ENCODE assay signal across 30 cellular contexts in genomic region chr5:36481721-36482120, GRCh38.
"Had no signal": no experiment of that assay in that cellular context is flagged by ENCODE, and none has a peak within 500 bp of the region (broad histone marks: within the 10 kb centered on the region; RNA-seq: fewer than 3 reads in every experiment).

No MANE protein-coding gene starts in this region.

- H3K4me3 Mint-ChIP-seq: naive thymus-derived CD4-positive, alpha-beta T cell; natural killer cell; nephron; neural progenitor cell; stimulated activated naive B cell treated with anti-CD40 and anti-IgM and Interleukin-4, amounts not matched to agents 10 μg/mL and 1 μg/mL and 100 μg/mL, for 72 hours; stimulated activated naive CD8-positive, alpha-beta T cell treated with anti-CD3 and anti-CD28 coated beads, Interleukin-15, Interleukin-2, amounts not matched to agents 100 ng/mL and 50 ng/mL, for 24 hours had no signal

- H3K4me1 ChIP-seq: neural progenitor cell, parathyroid adenoma, psoas muscle, spleen, stomach, thyroid gland, upper lobe of left lung, uterus had no signal

- H3K27me3 ChIP-seq: neural progenitor cell, ovary, spleen, stomach, thyroid gland, tibial nerve, upper lobe of left lung, uterus had no signal

- H3K27ac ChIP-seq: neural progenitor cell, ovary, parathyroid adenoma, psoas muscle, skin epidermis, spleen, stomach, thoracic aorta, tibial nerve, upper lobe of left lung, uterus had no signal

- H3K9ac ChIP-seq: neural progenitor cell, parathyroid adenoma had no signal

- H3K79me2 ChIP-seq: parathyroid adenoma had no signal

- H3K4me1 Mint-ChIP-seq: naive thymus-derived CD4-positive, alpha-beta T cell; natural killer cell; nephron; neural progenitor cell; stimulated activated naive B cell treated with anti-CD40 and anti-IgM and Interleukin-4, amounts not matched to agents 10 μg/mL and 1 μg/mL and 100 μg/mL, for 72 hours had no signal

- H3K9me3 ChIP-seq: ovary, psoas muscle, spleen, stomach, thoracic aorta, thyroid gland, tibial nerve, upper lobe of left lung, uterus had no signal

- H3K4me3 ChIP-seq: neural progenitor cell, ovary, psoas muscle, skin epidermis, smooth muscle cell, spleen, stomach, thoracic aorta, thyroid gland, tibial nerve, upper lobe of left lung, uterus had no signal

- H3K27me3 Mint-ChIP-seq: naive thymus-derived CD4-positive, alpha-beta T cell; progenitor cell of endocrine pancreas; stimulated activated naive B cell treated with anti-CD40 and anti-IgM and Interleukin-4, amounts not matched to agents 10 μg/mL and 1 μg/mL and 100 μg/mL, for 72 hours; stimulated activated naive CD8-positive, alpha-beta T cell treated with anti-CD3 and anti-CD28 coated beads, Interleukin-15, Interleukin-2, amounts not matched to agents 100 ng/mL and 50 ng/mL, for 24 hours had no signal

- H3K36me3 ChIP-seq: neural progenitor cell, ovary, spleen, stomach, thoracic aorta, thyroid gland, tibial nerve, upper lobe of left lung, uterus had no signal

- H3K4me2 ChIP-seq: neural progenitor cell, smooth muscle cell had no signal

- DNase-seq: naive thymus-derived CD4-positive, alpha-beta T cell; natural killer cell; occipital lobe; ovary; posterior cingulate gyrus; psoas muscle; right cardiac atrium; spleen; stimulated activated CD4-positive, alpha-beta T cell treated with anti-CD3 and anti-CD28 coated beads, Interleukin-12 subunit alpha, Interleukin-12 subunit beta, amount 100 ng/mL, for 4 hours; stimulated activated CD4-positive, alpha-beta T cell treated with anti-CD3 and anti-CD28 coated beads, Interleukin-1b, Interleukin-23, amount 100 ng/mL, for 48 hours; stimulated activated CD4-positive, alpha-beta T cell treated with anti-CD3 and anti-CD28 coated beads, Interleukin-4, amount 100 ng/mL, for 1 hour; stimulated activated CD4-positive, alpha-beta T cell treated with anti-CD3 and anti-CD28 coated beads, Interleukin-4, amount 100 ng/mL, for 4 hours; stimulated activated CD8-positive, alpha-beta memory T cell treated with anti-CD3 and anti-CD28 coated beads, Interleukin-4, amount 100 ng/mL, for 48 hours; stimulated activated naive B cell treated with anti-CD40 and anti-IgM and Interleukin-4, amounts not matched to agents 10 μg/mL and 1 μg/mL and 100 μg/mL, for 72 hours; stimulated activated naive CD4-positive, alpha-beta T cell treated with Interleukin-2 at 50 U/mL for 16 hours; stomach; thyroid gland; trophoblast cell; uterus had no signal

- H3K9me3 Mint-ChIP-seq: nephron; neural progenitor cell; stimulated activated naive CD8-positive, alpha-beta T cell treated with anti-CD3 and anti-CD28 coated beads, Interleukin-15, Interleukin-2, amounts not matched to agents 100 ng/mL and 50 ng/mL, for 24 hours had no signal

- H3K27ac Mint-ChIP-seq: naive thymus-derived CD4-positive, alpha-beta T cell; natural killer cell; nephron; neural progenitor cell; progenitor cell of endocrine pancreas; stimulated activated naive B cell treated with anti-CD40 and anti-IgM and Interleukin-4, amounts not matched to agents 10 μg/mL and 1 μg/mL and 100 μg/mL, for 72 hours; stimulated activated naive CD8-positive, alpha-beta T cell treated with anti-CD3 and anti-CD28 coated beads, Interleukin-15, Interleukin-2, amounts not matched to agents 100 ng/mL and 50 ng/mL, for 24 hours had no signal

- H2AFZ ChIP-seq: neural progenitor cell, parathyroid adenoma had no signal

- ATAC-seq: naive thymus-derived CD4-positive, alpha-beta T cell; natural killer cell; psoas muscle; right cardiac atrium; sciatic nerve; stimulated activated naive B cell treated with anti-CD40 and anti-IgM and Interleukin-4, amounts not matched to agents 10 μg/mL and 1 μg/mL and 100 μg/mL, for 72 hours had no signal

- H3K36me3 Mint-ChIP-seq: naive thymus-derived CD4-positive, alpha-beta T cell; natural killer cell; neural progenitor cell; stimulated activated naive B cell treated with anti-CD40 and anti-IgM and Interleukin-4, amounts not matched to agents 10 μg/mL and 1 μg/mL and 100 μg/mL, for 72 hours had no signal
